ENCODE assay signal across 14 cellular contexts in the genomic region with DNA sequence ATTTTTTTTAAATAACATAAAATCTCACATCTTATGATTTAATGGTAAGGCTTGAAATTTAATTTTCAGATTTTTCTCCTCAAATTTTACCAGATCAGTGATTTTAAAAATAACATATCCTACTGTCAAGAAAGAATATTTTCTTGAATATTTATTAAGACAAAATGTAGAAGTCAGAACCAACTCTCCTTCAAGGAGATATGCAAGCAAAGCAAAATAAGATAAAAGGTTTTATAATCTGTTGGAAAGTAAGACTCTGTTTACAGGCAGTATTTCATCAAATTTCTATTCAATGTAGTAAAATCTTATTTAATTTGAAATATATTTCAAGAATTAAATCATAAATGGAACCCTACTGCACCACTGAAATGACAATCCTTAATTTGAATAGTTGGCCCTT.
"Had no signal": no experiment of that assay in that cellular context is flagged by ENCODE, and none has a peak within 500 bp of the region (broad histone marks: within the 10 kb centered on the region; RNA-seq: fewer than 3 reads in every experiment).

No MANE protein-coding gene starts in this region.

- ATAC-seq: stimulated activated effector memory CD8-positive, alpha-beta T cell treated with anti-CD3 and anti-CD28 coated beads, Interleukin-12 subunit alpha, Interleukin-12 subunit beta, amount 100 ng/mL, for 72 hours had no signal

- DNase-seq: activated CD4-positive, alpha-beta memory T cell treated with anti-CD3 and anti-CD28 coated beads, Interleukin-2, amount 10 ng/mL, durations not matched to agents 7 days and 5 days; activated CD4-positive, alpha-beta T cell treated with anti-CD3 and anti-CD28 coated beads for 4 hours; activated effector memory CD4-positive, alpha-beta T cell treated with anti-CD3 and anti-CD28 coated beads, Interleukin-2, amount 50 U/mL, for 16 hours; activated T-cell treated with anti-CD3 and anti-CD28 coated beads, Interleukin-2, amount 50 U/mL, for 24 hours; caudate nucleus; colonic mucosa; esophagus squamous epithelium; glutamatergic neuron; hypothalamus; nephron progenitor cell; sigmoid colon; T-helper 2 cell had no signal

- H3K27me3 ChIP-seq: colonic mucosa, esophagus squamous epithelium, foreskin keratinocyte, sigmoid colon had no signal

- H3K36me3 ChIP-seq: colonic mucosa, esophagus squamous epithelium, sigmoid colon had no signal

- H3K27ac ChIP-seq: colonic mucosa, esophagus squamous epithelium, foreskin keratinocyte, sigmoid colon had no signal

- H3K4me1 ChIP-seq: colonic mucosa had no signal

- H3K9me3 ChIP-seq: colonic mucosa, esophagus squamous epithelium, sigmoid colon had no signal

- H3K4me3 ChIP-seq: colonic mucosa, esophagus squamous epithelium, sigmoid colon had no signal
